In the genomic region with DNA sequence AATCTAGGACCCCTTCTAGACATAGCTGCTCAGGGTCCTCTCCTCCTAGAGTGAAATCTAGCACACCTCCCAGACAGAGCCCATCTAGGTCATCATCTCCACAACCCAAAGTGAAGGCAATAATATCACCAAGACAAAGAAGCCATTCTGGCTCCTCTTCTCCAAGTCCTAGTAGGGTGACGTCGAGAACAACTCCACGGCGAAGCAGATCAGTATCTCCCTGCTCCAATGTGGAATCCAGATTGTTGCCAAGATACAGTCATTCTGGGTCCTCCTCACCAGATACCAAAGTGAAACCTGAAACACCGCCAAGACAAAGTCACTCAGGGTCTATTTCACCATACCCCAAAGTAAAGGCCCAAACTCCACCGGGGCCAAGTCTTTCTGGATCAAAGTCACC, we compare ENCODE assay signal across 1 cellular context.
TF ChIP-seq lines count a peak whose summit lies in the region.

No MANE protein-coding gene starts in this region.

TF ChIP-seq in HEK293T, 16 proteins besides CTCF, POLR2A, EP300 and RAD21:
- TF ChIP-seq ARNT (IDR thresholded peaks at IDR 0.05), result no peak
- TF ChIP-seq FOXK2 (IDR thresholded peaks at IDR 0.05), result no peak
- TF ChIP-seq, protein P1, sequence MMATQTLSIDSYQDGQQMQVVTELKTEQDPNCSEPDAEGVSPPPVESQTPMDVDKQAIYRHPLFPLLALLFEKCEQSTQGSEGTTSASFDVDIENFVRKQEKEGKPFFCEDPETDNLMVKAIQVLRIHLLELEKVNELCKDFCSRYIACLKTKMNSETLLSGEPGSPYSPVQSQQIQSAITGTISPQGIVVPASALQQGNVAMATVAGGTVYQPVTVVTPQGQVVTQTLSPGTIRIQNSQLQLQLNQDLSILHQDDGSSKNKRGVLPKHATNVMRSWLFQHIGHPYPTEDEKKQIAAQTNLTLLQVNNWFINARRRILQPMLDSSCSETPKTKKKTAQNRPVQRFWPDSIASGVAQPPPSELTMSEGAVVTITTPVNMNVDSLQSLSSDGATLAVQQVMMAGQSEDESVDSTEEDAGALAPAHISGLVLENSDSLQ (IDR thresholded peaks at IDR 0.05), result no peak
- TF ChIP-seq LEF1 (IDR thresholded peaks at IDR 0.05; ENCODE audit: borderline replicate concordance), result no peak
- TF ChIP-seq ELF4 (IDR thresholded peaks at IDR 0.05), result no peak
- no peak for TF ChIP-seq CTBP1 (IDR thresholded peaks at IDR 0.05; ENCODE audit: borderline replicate concordance)
